Comparison of ENCODE assay signal across 8 cellular contexts in genomic region chr9:35665471-35665818, GRCh38. TPM values are rescaled to one million over a fixed set of nuclear protein-coding genes. Genes with fewer than 3 reads are reported as not detected.
DNase-seq lines count a peak whose midpoint lies in the region; ATAC-seq, FAIRE-seq and TF ChIP-seq lines count a peak whose summit lies in the region.

No MANE protein-coding gene starts in this region.

- no peaks in the 10 kb centered on the region for H3K9me3 Mint-ChIP-seq in activated T-helper 17 cell treated with anti-CD3 and anti-CD28 coated beads, Interleukin-2, amount 50 U/mL, for 72 hours

- H3K4me1 ChIP-seq in kidney (ENCODE audit: control insufficient read depth in 1 of 2, insufficient read depth in 1 of 2, low read depth in 1 of 2, low read length in 2 of 2): peaks cover 16 to 18% of the 10 kb centered on the region in 2 donors
- peaks cover 0 to 32% (median 29%) of the 10 kb centered on the region in 5 donors for H3K4me1 ChIP-seq in subcutaneous abdominal adipose tissue (ENCODE audit: control insufficient read depth in 5 of 5, insufficient read depth in 5 of 5, low read length in 5 of 5)

- H3K27me3 ChIP-seq in subcutaneous abdominal adipose tissue (ENCODE audit: control insufficient read depth in 5 of 5, insufficient read depth in 4 of 5, low read length in 5 of 5): no peaks in the 10 kb centered on the region

- H3K27me3 Mint-ChIP-seq in activated T-helper 17 cell treated with anti-CD3 and anti-CD28 coated beads, Interleukin-2, amount 50 U/mL, for 72 hours: no peaks in the 10 kb centered on the region

- peak overlapping the region; percentile 73 for H3K27ac Mint-ChIP-seq in activated T-helper 17 cell treated with anti-CD3 and anti-CD28 coated beads, Interleukin-2, amount 50 U/mL, for 72 hours

- no peak for FAIRE-seq in kidney (lab: Jason Lieb, UNC)

- peak overlapping the region in 1 of 2 donors; percentile 45 for H3K9ac ChIP-seq in kidney (ENCODE audit: low read length in 2 of 2)
- H3K9ac ChIP-seq in subcutaneous abdominal adipose tissue (ENCODE audit: low read length in 5 of 5): peak overlapping the region in 4 of 5 donors; percentile 65 to 80 (median 66)

- H3K9me3 ChIP-seq in kidney (ENCODE audit: control insufficient read depth in 1 of 2, low read length in 2 of 2): no peaks in the 10 kb centered on the region
- H3K9me3 ChIP-seq in subcutaneous abdominal adipose tissue (ENCODE audit: control insufficient read depth in 5 of 5, low read length in 5 of 5): no peaks in the 10 kb centered on the region

- ATAC-seq in activated T-helper 17 cell treated with anti-CD3 and anti-CD28 coated beads, Interleukin-2, amount 50 U/mL, for 72 hours (replicated peaks): no peak
- no peak for ATAC-seq in HG02759 (IDR thresholded peaks at IDR 0.05; ENCODE audit: unreplicated experiment)
- ATAC-seq in HG02852 (IDR thresholded peaks at IDR 0.05; ENCODE audit: unreplicated experiment): no peak

- H3K4me3 Mint-ChIP-seq in activated T-helper 17 cell treated with anti-CD3 and anti-CD28 coated beads, Interleukin-2, amount 50 U/mL, for 72 hours: peak overlapping the region; percentile 98

- TF ChIP-seq CTCF in kidney (IDR thresholded peaks at IDR 0.05; ENCODE audit: borderline replicate concordance, extremely low read depth, insufficient read depth): no peak

- peak overlapping the region in 1 of 2 donors; percentile 38 for H3K27ac ChIP-seq in kidney (ENCODE audit: low read depth in 2 of 2, low read length in 2 of 2)
- H3K27ac ChIP-seq in subcutaneous abdominal adipose tissue (ENCODE audit: low read depth, low read length): no peak overlapping the region

- H3K4me3 ChIP-seq in kidney (ENCODE audit: low read length in 2 of 2) (peak overlapping the region; percentile 63 to 64), subcutaneous abdominal adipose tissue (ENCODE audit: low read depth in 1 of 5, low read length in 5 of 5) (peak overlapping the region; percentile 67 to 77 (median 68))

- DNase-seq in SIG-M5 treated with dmso at 0.1 percent for 504 hours (lab: John Stamatoyannopoulos, UW; ENCODE audit: unreplicated experiment) (peak; percentile 35), SIG-M5 (lab: John Stamatoyannopoulos, UW) (no peak), kidney (no peak), islet precursor cell (no peak)

- intact Hi-C loops in kidney (cut with DNase I): no loop called here

- H3K4me1 Mint-ChIP-seq in activated T-helper 17 cell treated with anti-CD3 and anti-CD28 coated beads, Interleukin-2, amount 50 U/mL, for 72 hours: peaks cover 41% of the 10 kb centered on the region

- H3K36me3 ChIP-seq in kidney (ENCODE audit: control insufficient read depth in 1 of 2, insufficient read depth in 2 of 2, low read length in 2 of 2) (peaks cover 3 to 9% of the 10 kb centered on the region in 2 donors), subcutaneous abdominal adipose tissue (ENCODE audit: control insufficient read depth in 5 of 5, insufficient read depth in 5 of 5, low read length in 5 of 5) (peaks cover 0 to 14% (median 7%) of the 10 kb centered on the region in 5 donors)

- H3K36me3 Mint-ChIP-seq in activated T-helper 17 cell treated with anti-CD3 and anti-CD28 coated beads, Interleukin-2, amount 50 U/mL, for 72 hours (ENCODE audit: low read depth): peaks cover 25% of the 10 kb centered on the region

RNA-seq across cellular contexts. Expression of gene ARHGEF39, which starts 0.5 kb away (rescaled TPM):
- 10 to 100 TPM in 1 of 2 donors, 1 to 10 TPM in 1; 9.4 to 16.1 TPM for total RNA-seq in activated T-helper 17 cell treated with anti-CD3 and anti-CD28 coated beads, Interleukin-2, amount 50 U/mL, for 72 hours
- total RNA-seq in kidney: 0.72 TPM
- 0.17 TPM for polyA plus RNA-seq in kidney (ENCODE audit: insufficient read depth, low read depth, low replicate concordance)

RNA-seq across cellular contexts. Expression of gene CCDC107, which starts 7.4 kb away (rescaled TPM):
- 10 to 100 TPM; 17.5 to 19.8 TPM for total RNA-seq in activated T-helper 17 cell treated with anti-CD3 and anti-CD28 coated beads, Interleukin-2, amount 50 U/mL, for 72 hours
- 26.8 TPM for total RNA-seq in kidney
- 52.3 TPM for polyA plus RNA-seq in kidney (ENCODE audit: insufficient read depth, low read depth, low replicate concordance)

RNA-seq across cellular contexts. Expression of gene RMRP, which starts 7.6 kb away (rescaled TPM):
- total RNA-seq in activated T-helper 17 cell treated with anti-CD3 and anti-CD28 coated beads, Interleukin-2, amount 50 U/mL, for 72 hours: over 10,000 TPM in 1 of 2 donors, 1,000 to 10,000 TPM in 1; 5,785 to 10,768 TPM
- total RNA-seq in kidney: 36,256 TPM
- not detected for polyA plus RNA-seq in kidney (ENCODE audit: insufficient read depth, low read depth, low replicate concordance)

RNA-seq across cellular contexts. Expression of gene CA9, which starts 8.3 kb away (rescaled TPM):
- 10 to 100 TPM in 1 of 2 donors, under 1 TPM in 1; 0.89 to 31.7 TPM for total RNA-seq in activated T-helper 17 cell treated with anti-CD3 and anti-CD28 coated beads, Interleukin-2, amount 50 U/mL, for 72 hours
- 0.85 TPM for total RNA-seq in kidney
- polyA plus RNA-seq in kidney (ENCODE audit: insufficient read depth, low read depth, low replicate concordance): 0.67 TPM

RNA-seq across cellular contexts. Expression of gene SIT1, which starts 14.7 kb away (rescaled TPM):
- total RNA-seq in activated T-helper 17 cell treated with anti-CD3 and anti-CD28 coated beads, Interleukin-2, amount 50 U/mL, for 72 hours: 100 to 1,000 TPM in 1 of 2 donors, 10 to 100 TPM in 1; 97.0 to 135 TPM
- 3.1 TPM for total RNA-seq in kidney
- 0.32 TPM for polyA plus RNA-seq in kidney (ENCODE audit: insufficient read depth, low read depth, low replicate concordance)
